12 cellular contexts compared by ENCODE assay signal in the genomic region with DNA sequence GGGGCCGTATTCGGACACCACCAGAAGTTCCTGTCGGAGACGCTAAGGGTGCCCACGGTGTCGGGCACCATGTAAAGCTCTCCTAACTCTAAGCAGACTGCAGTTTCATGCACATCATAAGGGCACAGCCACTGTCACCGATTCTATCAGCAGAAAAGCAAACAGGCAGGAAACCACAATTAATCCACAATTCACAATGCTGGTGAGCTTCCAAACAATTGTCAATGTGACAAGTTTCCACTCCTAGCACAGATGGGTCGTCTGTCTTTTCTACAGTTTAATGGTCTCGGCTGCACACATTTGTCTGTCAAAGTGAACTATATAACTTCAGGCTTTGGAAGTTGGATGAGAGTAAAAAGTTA. TPM values are rescaled to one million over a fixed set of nuclear protein-coding genes. Genes with fewer than 3 reads are reported as not detected.
A peak's percentile ranks its signal among the peaks of the same experiment; 100 is the strongest.
DNase-seq lines count a peak whose midpoint lies in the region; ATAC-seq and TF ChIP-seq lines count a peak whose summit lies in the region.
"Had no signal": no experiment of that assay in that cellular context is flagged by ENCODE, and none has a peak within 500 bp of the region (broad histone marks: within the 10 kb centered on the region; RNA-seq: fewer than 3 reads in every experiment).

No MANE protein-coding gene starts in this region.

- no peak overlapping the region for H3K4ac ChIP-seq in neuronal stem cell (ENCODE audit: low read length)

- H3K9ac ChIP-seq in neuronal stem cell (ENCODE audit: low read depth, low read length, poor library complexity) = no peak overlapping the region
- H3K9ac ChIP-seq: parathyroid adenoma had no signal

- H3K27me3 ChIP-seq in effector memory CD4-positive, alpha-beta T cell (replicated peaks; ENCODE audit: control insufficient read depth, insufficient read depth, low read length, poor library complexity, severe bottlenecking) = no peaks in the 10 kb centered on the region
- peaks cover 0 to 24% (median 13%) of the 10 kb centered on the region in 3 experiments for H3K27me3 ChIP-seq in neuronal stem cell (ENCODE audit: control insufficient read depth in 3 of 3, insufficient read depth in 3 of 3, low read depth in 1 of 3, low read length in 3 of 3)

- peak overlapping the region; percentile 83 for H2AFZ ChIP-seq in neuronal stem cell (ENCODE audit: low read length)

- H3K4me1 ChIP-seq in effector memory CD4-positive, alpha-beta T cell (ENCODE audit: control insufficient read depth, insufficient read depth, low read length, poor library complexity, severe bottlenecking) = no peaks in the 10 kb centered on the region
- peaks cover 0 to 5% of the 10 kb centered on the region in 2 donors for H3K4me1 ChIP-seq in neuronal stem cell (ENCODE audit: control insufficient read depth in 2 of 2, insufficient read depth in 1 of 2, low read depth in 1 of 2, low read length in 2 of 2)
- peaks cover 13% of the 10 kb centered on the region for H3K4me1 ChIP-seq in mucosa of descending colon (ENCODE audit: low read depth)
- H3K4me1 ChIP-seq: parathyroid adenoma had no signal

- intact Hi-C loops in mucosa of descending colon (cut with DNase I, micrococcal nuclease) = no loop called here

- H3K4me3 ChIP-seq in effector memory CD4-positive, alpha-beta T cell (ENCODE audit: insufficient read depth, low read depth, low read length, poor library complexity, severe bottlenecking) = peak overlapping the region; percentile 81
- H3K4me3 ChIP-seq in neuronal stem cell (ENCODE audit: low read length in 2 of 2) (no peak overlapping the region), mucosa of descending colon (no peak overlapping the region)

- no peak overlapping the region for H2BK5ac ChIP-seq in neuronal stem cell (ENCODE audit: low read length)

- H3K27ac ChIP-seq in effector memory CD4-positive, alpha-beta T cell (ENCODE audit: insufficient read depth, low read length, poor library complexity, severe bottlenecking) = no peak overlapping the region
- H3K27ac ChIP-seq in neuronal stem cell (replicated peaks; ENCODE audit: low read length) = no peak overlapping the region
- H3K27ac ChIP-seq: parathyroid adenoma had no signal

- peak overlapping the region; percentile 16 for H3K23ac ChIP-seq in neuronal stem cell (ENCODE audit: low read depth, low read length, poor library complexity)

- H3K36me3 ChIP-seq in effector memory CD4-positive, alpha-beta T cell (ENCODE audit: control insufficient read depth, insufficient read depth, low read length) = peaks cover 8% of the 10 kb centered on the region
- H3K36me3 ChIP-seq in neuronal stem cell (replicated peaks in 1 of 2; ENCODE audit: control insufficient read depth in 2 of 2, insufficient read depth in 2 of 2, low read length in 2 of 2) (peaks cover 13 to 31% of the 10 kb centered on the region in 2 donors), mucosa of descending colon (ENCODE audit: low read depth) (no peaks in the 10 kb centered on the region)

- H3K9me3 ChIP-seq in effector memory CD4-positive, alpha-beta T cell (ENCODE audit: control insufficient read depth, low read length) = no peaks in the 10 kb centered on the region
- peaks cover 0 to 14% of the 10 kb centered on the region in 2 donors for H3K9me3 ChIP-seq in neuronal stem cell (replicated peaks in 1 of 2; ENCODE audit: control insufficient read depth in 2 of 2, insufficient read depth in 1 of 2, low read depth in 1 of 2, low read length in 2 of 2)
- H3K9me3 ChIP-seq in mucosa of descending colon = no peaks in the 10 kb centered on the region

- no peak overlapping the region for H2BK120ac ChIP-seq in neuronal stem cell (ENCODE audit: low read depth, low read length)

- no peak overlapping the region for H4K91ac ChIP-seq in neuronal stem cell (ENCODE audit: low read depth, low read length, poor library complexity)

- peak overlapping the region; percentile 98 for H3K18ac ChIP-seq in neuronal stem cell (ENCODE audit: low read length)

- peak overlapping the region; percentile 84 for H2BK15ac ChIP-seq in neuronal stem cell (ENCODE audit: low read length)

- ATAC-seq in GM18909 (IDR thresholded peaks at IDR 0.05; ENCODE audit: poor library complexity, unreplicated experiment) (peak; percentile 6), mucosa of descending colon (no peak)

- peak; percentile 17 for DNase-seq in OCI-M1 (lab: John Stamatoyannopoulos, UW)
- DNase-seq in effector memory CD4-positive, alpha-beta T cell = no peak
- DNase-seq in neuronal stem cell (ENCODE audit: low spot score) = no peak
- no peak for DNase-seq in middle frontal gyrus (ENCODE audit: extremely low spot score, low spot score)
- no peak for DNase-seq in stimulated activated naive CD4-positive, alpha-beta T cell treated with Interleukin-2 at 50 U/mL for 16 hours (lab: John Stamatoyannopoulos, UW)
- DNase-seq in HCEC 1CT = no peak
- DNase-seq in mucosa of descending colon = no peak
- DNase-seq: DMS79 had no signal

- TF ChIP-seq CTCF in mucosa of descending colon (IDR thresholded peaks at IDR 0.05) = no peak

- H3K14ac ChIP-seq in neuronal stem cell (ENCODE audit: low read length) = peak overlapping the region; percentile 17

- H2AK5ac ChIP-seq in neuronal stem cell (ENCODE audit: low read depth, low read length) = no peak overlapping the region

- WGBS in neuronal stem cell (ENCODE audit: extremely low coverage in 2 of 2, insufficient read length in 2 of 2, insufficient replicate concordance in 1 of 2), 2 donors = no CpG with 5 or more reads among the region's 9 CpGs

- H3K79me1 ChIP-seq in neuronal stem cell (ENCODE audit: low read depth, low read length) = peaks cover 6% of the 10 kb centered on the region

- peak overlapping the region; percentile 58 for H4K8ac ChIP-seq in neuronal stem cell (ENCODE audit: low read depth, low read length)

- peak overlapping the region; percentile 89 for H3K4me2 ChIP-seq in neuronal stem cell (ENCODE audit: insufficient read depth, low read length, poor library complexity, severe bottlenecking)

- H2BK12ac ChIP-seq in neuronal stem cell (ENCODE audit: low read length) = no peak overlapping the region

RNA-seq across cellular contexts. Expression of a gene that starts 8.8 kb away (rescaled TPM):
- polyA plus RNA-seq in neuronal stem cell (2013, experiment 1 of 2) = 0.81 TPM
- polyA plus RNA-seq in neuronal stem cell (2013, experiment 2 of 2) = 0.75 TPM
- total RNA-seq in mucosa of descending colon = under 1 TPM in 2 of 3 donors, not detected in 1; 0.22 to 0.32 TPM
- total RNA-seq: dermis microvascular lymphatic vessel endothelial cell, M059J had no signal
